ENCODE assay signal across 12 cellular contexts in genomic region chr13:59176775-59177174, GRCh38.
A peak's percentile ranks its signal among the peaks of the same experiment; 100 is the strongest.
DNase-seq lines count a peak whose midpoint lies in the region; ATAC-seq and TF ChIP-seq lines count a peak whose summit lies in the region.
"Had no signal": no experiment of that assay in that cellular context is flagged by ENCODE, and none has a peak within 500 bp of the region (broad histone marks: within the 10 kb centered on the region; RNA-seq: fewer than 3 reads in every experiment).

No MANE protein-coding gene starts in this region.

- no peaks in the 10 kb centered on the region for H3K27me3 Mint-ChIP-seq in WTC11 (ENCODE audit: low read depth)

- DNase-seq in GM10248 (ENCODE audit: extremely low spot score) = peak; percentile 10
- DNase-seq in WTC11 (ENCODE audit: low spot score) = no peak
- DNase-seq in hypothalamus (lab: John Stamatoyannopoulos, UW) = no peak
- DNase-seq in stimulated activated CD4-positive, alpha-beta T cell treated with anti-CD3 and anti-CD28 coated beads, Interleukin-2, amount 100 ng/mL, for 48 hours = no peak
- DNase-seq: amygdala; C1 segment of cervical spinal cord; NCI-H1092; stimulated activated CD8-positive, alpha-beta memory T cell treated with anti-CD3 and anti-CD28 coated beads, Interleukin-4, amount 100 ng/mL, for 48 hours had no signal

- CTCF ChIA-PET in GM10248 (lab: Yijun Ruan, JAX) (no interaction called here), WTC11 (lab: Charles Lee) (no interaction called here)

- H3K36me3 Mint-ChIP-seq in WTC11 = no peaks in the 10 kb centered on the region

- peaks cover 12% of the 10 kb centered on the region for H3K4me1 Mint-ChIP-seq in WTC11

- ATAC-seq in HG03442 (IDR thresholded peaks at IDR 0.05; ENCODE audit: unreplicated experiment) = peak; percentile 53
- peak; percentile 83 for ATAC-seq in WTC11
- no peak for ATAC-seq in GM18861 (IDR thresholded peaks at IDR 0.05; ENCODE audit: unreplicated experiment)
- no peak for ATAC-seq in GM19455 (IDR thresholded peaks at IDR 0.05; ENCODE audit: unreplicated experiment)

- TF ChIP-seq CTCF in 22Rv1 (IDR thresholded peaks at IDR 0.05) = peak; percentile 29; the same call in 1 of the 2 replicates
- peak; percentile 1 for TF ChIP-seq CTCF in GM10248 (IDR thresholded peaks at IDR 0.05; ENCODE audit: control extremely low read depth, extremely low read depth, low read depth, missing control alignments)
- TF ChIP-seq CTCF in WTC11 (IDR thresholded peaks at IDR 0.05) = peak; percentile 42; the same call in 1 of the 2 replicates

- POLR2A ChIA-PET in GM10248 (lab: Yijun Ruan, JAX) = no interaction called here
- POLR2A ChIA-PET in WTC11 (lab: Charles Lee) = no interaction called here

- no peak overlapping the region for H3K27ac ChIP-seq in 22Rv1

- peaks cover 10% of the 10 kb centered on the region; the same call in 1 of the 2 replicates for H3K9me3 Mint-ChIP-seq in WTC11

- no peak overlapping the region for H3K27ac Mint-ChIP-seq in WTC11

- no peak overlapping the region for H3K4me3 Mint-ChIP-seq in WTC11

TF ChIP-seq in WTC11, 78 proteins besides CTCF, POLR2A, EP300 and RAD21:
- TF ChIP-seq AFF4 (CRISPR knock-in tag; IDR thresholded peaks at IDR 0.05; ENCODE audit: borderline replicate concordance) (no peak), ZNF219 (CRISPR knock-in tag; IDR thresholded peaks at IDR 0.05; ENCODE audit: borderline replicate concordance) (no peak), KAT7 (CRISPR knock-in tag; IDR thresholded peaks at IDR 0.05; ENCODE audit: borderline replicate concordance) (no peak), GABPB1 (CRISPR knock-in tag; IDR thresholded peaks at IDR 0.05) (no peak), FOXK1 (CRISPR knock-in tag; IDR thresholded peaks at IDR 0.05) (no peak), NFYB (CRISPR knock-in tag; conservative IDR thresholded peaks at IDR 0.05; ENCODE audit: low read depth) (no peak), OVOL2 (CRISPR knock-in tag; IDR thresholded peaks at IDR 0.05; ENCODE audit: borderline replicate concordance) (no peak), E2F4 (CRISPR knock-in tag; IDR thresholded peaks at IDR 0.05; ENCODE audit: borderline replicate concordance, low read depth) (no peak), ZBTB21 (CRISPR knock-in tag; IDR thresholded peaks at IDR 0.05; ENCODE audit: borderline replicate concordance) (no peak), ATF6 (CRISPR knock-in tag; IDR thresholded peaks at IDR 0.05) (no peak), TEAD4 (CRISPR knock-in tag; IDR thresholded peaks at IDR 0.05) (no peak), ATF1 (CRISPR knock-in tag; IDR thresholded peaks at IDR 0.05) (no peak), FOXJ3 (CRISPR knock-in tag; IDR thresholded peaks at IDR 0.05; ENCODE audit: borderline replicate concordance) (no peak), ZNF281 (CRISPR knock-in tag; IDR thresholded peaks at IDR 0.05) (no peak), SP1 (CRISPR knock-in tag; conservative IDR thresholded peaks at IDR 0.05) (no peak)
- TF ChIP-seq, protein P1, sequence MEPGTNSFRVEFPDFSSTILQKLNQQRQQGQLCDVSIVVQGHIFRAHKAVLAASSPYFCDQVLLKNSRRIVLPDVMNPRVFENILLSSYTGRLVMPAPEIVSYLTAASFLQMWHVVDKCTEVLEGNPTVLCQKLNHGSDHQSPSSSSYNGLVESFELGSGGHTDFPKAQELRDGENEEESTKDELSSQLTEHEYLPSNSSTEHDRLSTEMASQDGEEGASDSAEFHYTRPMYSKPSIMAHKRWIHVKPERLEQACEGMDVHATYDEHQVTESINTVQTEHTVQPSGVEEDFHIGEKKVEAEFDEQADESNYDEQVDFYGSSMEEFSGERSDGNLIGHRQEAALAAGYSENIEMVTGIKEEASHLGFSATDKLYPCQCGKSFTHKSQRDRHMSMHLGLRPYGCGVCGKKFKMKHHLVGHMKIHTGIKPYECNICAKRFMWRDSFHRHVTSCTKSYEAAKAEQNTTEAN (CRISPR knock-in tag; IDR thresholded peaks at IDR 0.05) = no peak
- TF ChIP-seq, protein P2, sequence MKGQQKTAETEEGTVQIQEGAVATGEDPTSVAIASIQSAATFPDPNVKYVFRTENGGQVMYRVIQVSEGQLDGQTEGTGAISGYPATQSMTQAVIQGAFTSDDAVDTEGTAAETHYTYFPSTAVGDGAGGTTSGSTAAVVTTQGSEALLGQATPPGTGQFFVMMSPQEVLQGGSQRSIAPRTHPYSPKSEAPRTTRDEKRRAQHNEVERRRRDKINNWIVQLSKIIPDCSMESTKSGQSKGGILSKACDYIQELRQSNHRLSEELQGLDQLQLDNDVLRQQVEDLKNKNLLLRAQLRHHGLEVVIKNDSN (CRISPR knock-in tag; IDR thresholded peaks at IDR 0.05) = no peak

Comparison
In these comparisons a context has a peak if more than half of its experiments do, and no peak if none do; other contexts are left out.
1. ATAC-seq: peak in HG03442 (single experiment) and WTC11 (single experiment); none in GM18861 (single experiment) and GM19455 (single experiment).
2. Peak in every context shown above with its lines, with median percentiles within 50 percentile points of each other: CTCF ChIP-seq.